Comparison of ENCODE assay signal across 2 cellular contexts in the genomic region with DNA sequence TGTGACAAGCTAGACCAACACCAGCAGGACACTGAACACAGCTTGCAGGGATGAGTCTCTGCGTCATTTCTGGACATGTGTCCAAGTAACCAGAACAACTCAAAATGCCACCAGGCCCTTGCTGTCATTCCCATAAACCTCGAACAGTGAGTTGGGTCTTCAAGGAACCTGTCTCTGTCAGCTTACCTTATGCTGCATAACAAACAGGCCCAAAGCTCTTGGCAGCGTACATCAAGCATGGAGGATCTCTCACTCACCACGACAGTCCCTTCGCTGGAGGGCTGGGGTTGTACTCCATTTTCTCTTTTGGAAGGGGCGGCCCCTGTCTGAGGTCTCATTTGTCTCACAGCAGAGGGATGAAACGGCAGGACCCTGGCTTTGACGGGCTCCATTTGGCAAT.
TF ChIP-seq lines count a peak whose summit lies in the region.

No MANE protein-coding gene starts in this region.

TF ChIP-seq in HepG2, 621 proteins besides CTCF, POLR2A, EP300 and RAD21:
- TF ChIP-seq RBAK (CRISPR knock-in tag; IDR thresholded peaks at IDR 0.05): peak; percentile 85
- TF ChIP-seq, protein P1, sequence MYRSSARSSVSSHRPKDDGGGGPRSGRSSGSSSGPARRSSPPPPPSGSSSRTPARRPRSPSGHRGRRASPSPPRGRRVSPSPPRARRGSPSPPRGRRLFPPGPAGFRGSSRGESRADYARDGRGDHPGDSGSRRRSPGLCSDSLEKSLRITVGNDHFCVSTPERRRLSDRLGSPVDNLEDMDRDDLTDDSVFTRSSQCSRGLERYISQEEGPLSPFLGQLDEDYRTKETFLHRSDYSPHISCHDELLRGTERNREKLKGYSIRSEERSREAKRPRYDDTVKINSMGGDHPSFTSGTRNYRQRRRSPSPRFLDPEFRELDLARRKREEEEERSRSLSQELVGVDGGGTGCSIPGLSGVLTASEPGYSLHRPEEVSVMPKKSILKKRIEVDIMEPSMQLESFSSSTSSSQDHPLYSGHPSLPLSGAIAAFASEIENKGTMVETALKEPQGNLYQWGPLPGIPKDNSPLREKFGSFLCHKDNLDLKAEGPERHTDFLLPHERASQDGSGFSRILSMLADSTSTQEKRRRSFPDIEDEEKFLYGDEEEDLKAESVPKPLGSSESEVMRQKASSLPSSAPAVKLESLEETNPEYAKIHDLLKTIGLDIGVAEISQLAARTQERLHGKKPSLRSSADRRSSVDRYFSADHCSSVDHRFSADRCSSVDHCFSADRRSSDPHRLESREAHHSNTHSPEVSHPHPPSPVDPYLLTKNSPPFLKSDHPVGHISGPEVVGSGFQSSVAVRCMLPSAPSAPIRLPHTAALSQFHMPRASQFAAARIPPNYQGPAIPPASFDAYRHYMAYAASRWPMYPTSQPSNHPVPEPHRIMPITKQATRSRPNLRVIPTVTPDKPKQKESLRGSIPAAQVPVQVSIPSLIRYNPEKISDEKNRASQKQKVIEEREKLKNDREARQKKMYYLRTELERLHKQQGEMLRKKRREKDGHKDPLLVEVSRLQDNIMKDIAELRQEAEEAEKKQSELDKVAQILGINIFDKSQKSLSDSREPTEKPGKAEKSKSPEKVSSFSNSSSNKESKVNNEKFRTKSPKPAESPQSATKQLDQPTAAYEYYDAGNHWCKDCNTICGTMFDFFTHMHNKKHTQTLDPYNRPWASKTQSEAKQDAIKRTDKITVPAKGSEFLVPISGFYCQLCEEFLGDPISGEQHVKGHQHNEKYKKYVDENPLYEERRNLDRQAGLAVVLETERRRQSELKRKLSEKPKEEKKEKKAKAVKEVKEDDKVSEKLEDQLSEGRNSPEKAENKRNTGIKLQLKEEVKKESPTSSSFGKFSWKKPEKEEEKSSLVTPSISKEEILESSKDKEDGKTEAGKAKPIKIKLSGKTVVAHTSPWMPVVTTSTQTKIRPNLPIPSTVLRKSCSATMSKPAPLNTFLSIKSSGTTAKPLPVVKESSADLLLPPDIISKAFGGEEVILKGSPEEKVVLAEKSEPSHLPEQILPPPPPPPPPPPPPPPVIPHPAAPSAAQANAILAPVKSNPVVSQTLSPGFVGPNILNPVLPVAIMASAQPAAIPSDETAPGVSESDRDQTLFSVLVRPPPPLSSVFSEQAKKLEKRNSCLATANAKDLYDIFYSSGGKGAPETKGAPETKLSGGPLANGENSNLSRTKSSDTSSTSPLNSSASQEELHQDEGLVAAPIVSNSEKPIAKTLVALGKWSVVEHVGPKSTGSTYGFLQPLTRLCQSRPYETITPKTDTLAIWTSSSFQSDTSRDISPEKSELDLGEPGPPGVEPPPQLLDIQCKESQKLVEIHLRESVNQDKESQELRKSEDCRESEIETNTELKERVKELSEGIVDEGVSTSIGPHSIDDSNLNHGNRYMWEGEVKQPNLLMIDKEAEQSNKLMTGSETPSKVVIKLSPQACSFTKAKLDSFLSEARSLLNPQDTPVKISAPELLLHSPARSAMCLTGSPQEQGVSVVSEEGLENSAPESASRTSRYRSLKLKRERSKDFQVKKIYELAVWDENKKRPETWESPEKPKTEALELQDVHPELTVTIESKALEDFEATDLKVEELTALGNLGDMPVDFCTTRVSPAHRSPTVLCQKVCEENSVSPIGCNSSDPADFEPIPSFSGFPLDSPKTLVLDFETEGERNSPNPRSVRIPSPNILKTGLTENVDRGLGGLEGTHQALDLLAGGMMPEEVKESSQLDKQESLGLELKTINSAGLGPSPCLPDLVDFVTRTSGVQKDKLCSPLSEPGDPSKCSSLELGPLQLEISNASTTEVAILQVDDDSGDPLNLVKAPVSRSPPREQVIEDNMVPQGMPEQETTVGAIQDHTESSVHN (CRISPR knock-in tag; IDR thresholded peaks at IDR 0.05): no peak

TF ChIP-seq in H1, 55 proteins besides CTCF, POLR2A, EP300 and RAD21:
- TF ChIP-seq KDM4A (IDR thresholded peaks at IDR 0.05; ENCODE audit: low read depth, low read length, severe bottlenecking) (no peak), JUND (IDR thresholded peaks at IDR 0.05; ENCODE audit: low read length) (no peak), KDM5A (IDR thresholded peaks at IDR 0.05; ENCODE audit: low read length) (no peak), TEAD4 (IDR thresholded peaks at IDR 0.05; ENCODE audit: low read depth, low read length) (no peak), SIX5 (IDR thresholded peaks at IDR 0.05; ENCODE audit: low read depth, low read length) (no peak), CEBPB (IDR thresholded peaks at IDR 0.05; ENCODE audit: low read depth, low read length) (no peak), ASH2L (IDR thresholded peaks at IDR 0.05; ENCODE audit: low read length) (no peak), RXRA (IDR thresholded peaks at IDR 0.05; ENCODE audit: insufficient read depth, low read depth, low read length) (no peak), RNF2 (IDR thresholded peaks at IDR 0.05; ENCODE audit: borderline replicate concordance, low read depth, low read length, missing control alignments, poor library complexity, severe bottlenecking) (no peak), MAFK (IDR thresholded peaks at IDR 0.05; ENCODE audit: low read depth, low read length) (no peak), BCL11A (IDR thresholded peaks at IDR 0.05; ENCODE audit: low read depth in 2 of 2, low read length in 2 of 2) (no peak), TAF7 (optimal IDR thresholded peaks at IDR 0.05; ENCODE audit: borderline replicate concordance, low read depth, low read length) (no peak), GABPA (IDR thresholded peaks at IDR 0.05; ENCODE audit: borderline replicate concordance, insufficient read depth, low read length) (no peak), EGR1 (IDR thresholded peaks at IDR 0.05; ENCODE audit: borderline replicate concordance, low read depth, low read length) (no peak), CTBP2 (IDR thresholded peaks at IDR 0.05; ENCODE audit: borderline replicate concordance, insufficient read depth, insufficient read length, low read length) (no peak), SRF (IDR thresholded peaks at IDR 0.05; ENCODE audit: low read depth, low read length) (no peak), KDM1A (IDR thresholded peaks at IDR 0.05; ENCODE audit: borderline replicate concordance, low read length) (no peak)
- TF ChIP-seq, protein P2, sequence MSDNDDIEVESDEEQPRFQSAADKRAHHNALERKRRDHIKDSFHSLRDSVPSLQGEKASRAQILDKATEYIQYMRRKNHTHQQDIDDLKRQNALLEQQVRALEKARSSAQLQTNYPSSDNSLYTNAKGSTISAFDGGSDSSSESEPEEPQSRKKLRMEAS (IDR thresholded peaks at IDR 0.05): no peak
- TF ChIP-seq, protein P3, sequence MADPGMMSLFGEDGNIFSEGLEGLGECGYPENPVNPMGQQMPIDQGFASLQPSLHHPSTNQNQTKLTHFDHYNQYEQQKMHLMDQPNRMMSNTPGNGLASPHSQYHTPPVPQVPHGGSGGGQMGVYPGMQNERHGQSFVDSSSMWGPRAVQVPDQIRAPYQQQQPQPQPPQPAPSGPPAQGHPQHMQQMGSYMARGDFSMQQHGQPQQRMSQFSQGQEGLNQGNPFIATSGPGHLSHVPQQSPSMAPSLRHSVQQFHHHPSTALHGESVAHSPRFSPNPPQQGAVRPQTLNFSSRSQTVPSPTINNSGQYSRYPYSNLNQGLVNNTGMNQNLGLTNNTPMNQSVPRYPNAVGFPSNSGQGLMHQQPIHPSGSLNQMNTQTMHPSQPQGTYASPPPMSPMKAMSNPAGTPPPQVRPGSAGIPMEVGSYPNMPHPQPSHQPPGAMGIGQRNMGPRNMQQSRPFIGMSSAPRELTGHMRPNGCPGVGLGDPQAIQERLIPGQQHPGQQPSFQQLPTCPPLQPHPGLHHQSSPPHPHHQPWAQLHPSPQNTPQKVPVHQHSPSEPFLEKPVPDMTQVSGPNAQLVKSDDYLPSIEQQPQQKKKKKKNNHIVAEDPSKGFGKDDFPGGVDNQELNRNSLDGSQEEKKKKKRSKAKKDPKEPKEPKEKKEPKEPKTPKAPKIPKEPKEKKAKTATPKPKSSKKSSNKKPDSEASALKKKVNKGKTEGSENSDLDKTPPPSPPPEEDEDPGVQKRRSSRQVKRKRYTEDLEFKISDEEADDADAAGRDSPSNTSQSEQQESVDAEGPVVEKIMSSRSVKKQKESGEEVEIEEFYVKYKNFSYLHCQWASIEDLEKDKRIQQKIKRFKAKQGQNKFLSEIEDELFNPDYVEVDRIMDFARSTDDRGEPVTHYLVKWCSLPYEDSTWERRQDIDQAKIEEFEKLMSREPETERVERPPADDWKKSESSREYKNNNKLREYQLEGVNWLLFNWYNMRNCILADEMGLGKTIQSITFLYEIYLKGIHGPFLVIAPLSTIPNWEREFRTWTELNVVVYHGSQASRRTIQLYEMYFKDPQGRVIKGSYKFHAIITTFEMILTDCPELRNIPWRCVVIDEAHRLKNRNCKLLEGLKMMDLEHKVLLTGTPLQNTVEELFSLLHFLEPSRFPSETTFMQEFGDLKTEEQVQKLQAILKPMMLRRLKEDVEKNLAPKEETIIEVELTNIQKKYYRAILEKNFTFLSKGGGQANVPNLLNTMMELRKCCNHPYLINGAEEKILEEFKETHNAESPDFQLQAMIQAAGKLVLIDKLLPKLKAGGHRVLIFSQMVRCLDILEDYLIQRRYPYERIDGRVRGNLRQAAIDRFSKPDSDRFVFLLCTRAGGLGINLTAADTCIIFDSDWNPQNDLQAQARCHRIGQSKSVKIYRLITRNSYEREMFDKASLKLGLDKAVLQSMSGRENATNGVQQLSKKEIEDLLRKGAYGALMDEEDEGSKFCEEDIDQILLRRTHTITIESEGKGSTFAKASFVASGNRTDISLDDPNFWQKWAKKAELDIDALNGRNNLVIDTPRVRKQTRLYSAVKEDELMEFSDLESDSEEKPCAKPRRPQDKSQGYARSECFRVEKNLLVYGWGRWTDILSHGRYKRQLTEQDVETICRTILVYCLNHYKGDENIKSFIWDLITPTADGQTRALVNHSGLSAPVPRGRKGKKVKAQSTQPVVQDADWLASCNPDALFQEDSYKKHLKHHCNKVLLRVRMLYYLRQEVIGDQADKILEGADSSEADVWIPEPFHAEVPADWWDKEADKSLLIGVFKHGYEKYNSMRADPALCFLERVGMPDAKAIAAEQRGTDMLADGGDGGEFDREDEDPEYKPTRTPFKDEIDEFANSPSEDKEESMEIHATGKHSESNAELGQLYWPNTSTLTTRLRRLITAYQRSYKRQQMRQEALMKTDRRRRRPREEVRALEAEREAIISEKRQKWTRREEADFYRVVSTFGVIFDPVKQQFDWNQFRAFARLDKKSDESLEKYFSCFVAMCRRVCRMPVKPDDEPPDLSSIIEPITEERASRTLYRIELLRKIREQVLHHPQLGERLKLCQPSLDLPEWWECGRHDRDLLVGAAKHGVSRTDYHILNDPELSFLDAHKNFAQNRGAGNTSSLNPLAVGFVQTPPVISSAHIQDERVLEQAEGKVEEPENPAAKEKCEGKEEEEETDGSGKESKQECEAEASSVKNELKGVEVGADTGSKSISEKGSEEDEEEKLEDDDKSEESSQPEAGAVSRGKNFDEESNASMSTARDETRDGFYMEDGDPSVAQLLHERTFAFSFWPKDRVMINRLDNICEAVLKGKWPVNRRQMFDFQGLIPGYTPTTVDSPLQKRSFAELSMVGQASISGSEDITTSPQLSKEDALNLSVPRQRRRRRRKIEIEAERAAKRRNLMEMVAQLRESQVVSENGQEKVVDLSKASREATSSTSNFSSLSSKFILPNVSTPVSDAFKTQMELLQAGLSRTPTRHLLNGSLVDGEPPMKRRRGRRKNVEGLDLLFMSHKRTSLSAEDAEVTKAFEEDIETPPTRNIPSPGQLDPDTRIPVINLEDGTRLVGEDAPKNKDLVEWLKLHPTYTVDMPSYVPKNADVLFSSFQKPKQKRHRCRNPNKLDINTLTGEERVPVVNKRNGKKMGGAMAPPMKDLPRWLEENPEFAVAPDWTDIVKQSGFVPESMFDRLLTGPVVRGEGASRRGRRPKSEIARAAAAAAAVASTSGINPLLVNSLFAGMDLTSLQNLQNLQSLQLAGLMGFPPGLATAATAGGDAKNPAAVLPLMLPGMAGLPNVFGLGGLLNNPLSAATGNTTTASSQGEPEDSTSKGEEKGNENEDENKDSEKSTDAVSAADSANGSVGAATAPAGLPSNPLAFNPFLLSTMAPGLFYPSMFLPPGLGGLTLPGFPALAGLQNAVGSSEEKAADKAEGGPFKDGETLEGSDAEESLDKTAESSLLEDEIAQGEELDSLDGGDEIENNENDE (IDR thresholded peaks at IDR 0.05; ENCODE audit: insufficient replicate concordance, low read length): no peak
